ENCODE assay signal across 1 cellular context in the genomic region with DNA sequence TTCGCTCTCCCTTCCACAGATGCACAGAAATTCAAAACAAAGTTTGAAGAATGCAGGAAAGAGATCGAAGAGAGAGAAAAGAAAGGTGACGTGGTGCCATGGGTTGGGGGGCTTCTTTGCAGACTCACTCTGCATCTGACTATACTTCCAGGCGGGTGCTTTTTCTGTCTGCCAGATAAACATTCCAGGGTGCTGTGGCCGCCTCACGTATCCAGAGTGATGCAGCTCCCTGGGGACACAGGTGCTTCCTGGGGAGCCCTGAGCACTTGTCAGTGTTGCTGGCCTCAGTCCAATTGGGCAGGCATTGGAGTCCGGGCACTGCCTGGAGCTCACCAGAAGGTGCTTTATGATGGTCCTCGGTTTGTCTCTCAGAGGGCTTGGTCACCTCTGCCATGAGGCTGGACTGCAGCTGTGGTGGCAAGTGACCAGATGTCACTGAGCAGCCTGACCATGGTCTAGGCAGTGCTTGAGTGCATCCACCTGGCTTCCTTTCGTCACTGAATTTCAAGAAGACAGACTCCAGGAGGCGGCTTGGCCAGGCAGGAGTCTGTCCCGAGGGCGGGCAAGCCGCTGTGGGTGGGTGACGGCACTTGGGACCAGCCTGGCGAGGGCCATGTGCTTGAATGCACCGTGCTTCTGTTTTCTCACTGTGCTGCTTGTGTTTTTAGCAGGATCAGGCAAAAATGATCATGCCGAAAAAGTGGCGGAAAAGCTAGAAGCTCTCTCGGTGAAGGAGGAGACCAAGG.
TF ChIP-seq lines count a peak whose summit lies in the region.

No MANE protein-coding gene starts in this region.

TF ChIP-seq in H1, 55 proteins besides CTCF, POLR2A, EP300 and RAD21:
- TF ChIP-seq GTF2F1 (IDR thresholded peaks at IDR 0.05; ENCODE audit: borderline replicate concordance, low read depth, low read length) = no peak
- no peak for TF ChIP-seq JUND (IDR thresholded peaks at IDR 0.05; ENCODE audit: low read length)
- peak; percentile 72 for TF ChIP-seq POLR2AphosphoS5 (IDR thresholded peaks at IDR 0.05; ENCODE audit: low read depth, low read length)
- no peak for TF ChIP-seq CHD1 (IDR thresholded peaks at IDR 0.05; ENCODE audit: low read depth, low read length)
- TF ChIP-seq FOSL1 (IDR thresholded peaks at IDR 0.05; ENCODE audit: insufficient read depth, low read depth, low read length) = no peak
- TF ChIP-seq YY1 (IDR thresholded peaks at IDR 0.05; ENCODE audit: low read depth, low read length) = no peak
- TF ChIP-seq BCL11A (IDR thresholded peaks at IDR 0.05; ENCODE audit: low read depth in 2 of 2, low read length in 2 of 2) = no peak
